In genomic region chr22:41501209-41501608, GRCh38 we compare ENCODE assay signal across 9 cellular contexts. TPM values are rescaled to one million over a fixed set of nuclear protein-coding genes. Genes with fewer than 3 reads are reported as not detected.
DNase-seq lines count a peak whose midpoint lies in the region; ATAC-seq and TF ChIP-seq lines count a peak whose summit lies in the region.
"Had no signal": no experiment of that assay in that cellular context is flagged by ENCODE, and none has a peak within 500 bp of the region (broad histone marks: within the 10 kb centered on the region; RNA-seq: fewer than 3 reads in every experiment).

No MANE protein-coding gene starts in this region.

- no peak overlapping the region for H4K91ac ChIP-seq in H9 (ENCODE audit: insufficient read length, low read depth, low read length)

- no peak overlapping the region for H4K5ac ChIP-seq in H9 (ENCODE audit: insufficient read length, low read depth, low read length)

- no peaks in the 10 kb centered on the region for H3K9me3 ChIP-seq in CD4-positive, CD25-positive, alpha-beta regulatory T cell (ENCODE audit: control insufficient read depth in 2 of 2, low read length in 2 of 2)
- H3K9me3 ChIP-seq in H9 (ENCODE audit: control insufficient read depth, low read depth, low read length) (no peaks in the 10 kb centered on the region), left lung (no peaks in the 10 kb centered on the region)
- H3K9me3 ChIP-seq: thoracic aorta had no signal

- no peak overlapping the region for H3K4me3 Mint-ChIP-seq in CD4-positive, CD25-positive, alpha-beta regulatory T cell
- H3K4me3 Mint-ChIP-seq in H9 (no peak overlapping the region), activated B cell treated with CpG ODN at 0.5 μM for 24 hours (no peak overlapping the region)

- H3K36me3 Mint-ChIP-seq in CD4-positive, CD25-positive, alpha-beta regulatory T cell: peaks cover 10% of the 10 kb centered on the region
- H3K36me3 Mint-ChIP-seq in H9 (ENCODE audit: insufficient read depth in 1 of 3, low read depth in 3 of 3) (peaks cover 4 to 30% (median 20%) of the 10 kb centered on the region in 3 experiments; a peak in 6 of 7 replicates), activated B cell treated with CpG ODN at 0.5 μM for 24 hours (ENCODE audit: low read depth) (peaks cover 59% of the 10 kb centered on the region)

- H3K79me1 ChIP-seq in H9 (ENCODE audit: insufficient read depth, low read depth, low read length, poor library complexity, severe bottlenecking): no peaks in the 10 kb centered on the region

- no peak overlapping the region for H3K18ac ChIP-seq in H9 (ENCODE audit: insufficient read length, low read depth, low read length)

- no peak overlapping the region for H2BK20ac ChIP-seq in H9 (ENCODE audit: low read depth, low read length, poor library complexity, severe bottlenecking)

- no peaks in the 10 kb centered on the region for H3K27me3 ChIP-seq in CD4-positive, CD25-positive, alpha-beta regulatory T cell (ENCODE audit: control insufficient read depth, insufficient read depth, low read length)
- H3K27me3 ChIP-seq in H9 (ENCODE audit: insufficient read depth, low read length): no peaks in the 10 kb centered on the region
- no peaks in the 10 kb centered on the region for H3K27me3 ChIP-seq in left lung

- H3K4me1 Mint-ChIP-seq in CD4-positive, CD25-positive, alpha-beta regulatory T cell: peaks cover 0 to 6% (median 1%) of the 10 kb centered on the region in 4 donors
- no peaks in the 10 kb centered on the region for H3K4me1 Mint-ChIP-seq in H9
- peaks cover 47% of the 10 kb centered on the region for H3K4me1 Mint-ChIP-seq in activated B cell treated with CpG ODN at 0.5 μM for 24 hours

- no peak overlapping the region for H2AK5ac ChIP-seq in H9 (ENCODE audit: insufficient read length, low read length)

- no peak overlapping the region for H3K4me3 ChIP-seq in CD4-positive, CD25-positive, alpha-beta regulatory T cell (ENCODE audit: low read depth, low read length)
- no peak overlapping the region for H3K4me3 ChIP-seq in left lung
- H3K4me3 ChIP-seq: thoracic aorta had no signal

- WGBS in H9 (ENCODE audit: extremely low coverage, insufficient read length, low lambda C conversion rate): no CpG with 5 or more reads among the region's 5 CpGs

- no peaks in the 10 kb centered on the region for H4K20me1 ChIP-seq in H9 (ENCODE audit: control insufficient read depth, insufficient read depth, insufficient read length)

- H3K27ac ChIP-seq in CD4-positive, CD25-positive, alpha-beta regulatory T cell (ENCODE audit: insufficient read depth, low read length, poor library complexity, severe bottlenecking): no peak overlapping the region
- H3K27ac ChIP-seq in H9 (ENCODE audit: insufficient read length, low read depth, low read length) (no peak overlapping the region), left lung (no peak overlapping the region)
- H3K27ac ChIP-seq: thoracic aorta had no signal

- ATAC-seq in CD4-positive, CD25-positive, alpha-beta regulatory T cell (ENCODE audit: low read depth in 2 of 2): peak in 1 of 2 donors; percentile 37
- ATAC-seq in activated B cell treated with CpG ODN at 0.5 μM for 24 hours (ENCODE audit: low read depth): peak; percentile 88
- ATAC-seq in left lung: peak; percentile 65
- no peak for ATAC-seq in GM21367 (IDR thresholded peaks at IDR 0.05; ENCODE audit: unreplicated experiment)

- H3K79me2 ChIP-seq in H9 (ENCODE audit: insufficient read depth, low read length): no peaks in the 10 kb centered on the region

- DNase-seq in CD4-positive, CD25-positive, alpha-beta regulatory T cell: peak in 2 of 3 donors; percentile 11 to 51
- DNase-seq in H9 (no peak), activated B cell treated with CpG ODN at 0.5 μM for 24 hours (no peak), left lung (no peak), EL (no peak), NCI-H2081 (lab: John Stamatoyannopoulos, UW) (no peak)
- no peak for DNase-seq in stimulated activated CD4-positive, alpha-beta T cell treated with anti-CD3 and anti-CD28 coated beads, Interleukin-4, amount 100 ng/mL, for 1 hour

- no peak overlapping the region for H3K27ac Mint-ChIP-seq in CD4-positive, CD25-positive, alpha-beta regulatory T cell
- H3K27ac Mint-ChIP-seq in H9 (peak overlapping the region in 1 of 3 experiments; percentile 89; a peak in 2 of 7 replicates), activated B cell treated with CpG ODN at 0.5 μM for 24 hours (peak overlapping the region; percentile 83)

- no peak overlapping the region for H3K9ac ChIP-seq in H9 (ENCODE audit: extremely low read depth, insufficient read length, low read length)

- H3K9me3 Mint-ChIP-seq in CD4-positive, CD25-positive, alpha-beta regulatory T cell: no peaks in the 10 kb centered on the region
- H3K9me3 Mint-ChIP-seq in H9 (no peaks in the 10 kb centered on the region), activated B cell treated with CpG ODN at 0.5 μM for 24 hours (no peaks in the 10 kb centered on the region)

- H3K4me1 ChIP-seq in CD4-positive, CD25-positive, alpha-beta regulatory T cell (ENCODE audit: control insufficient read depth, insufficient read depth, low read length, poor library complexity, severe bottlenecking): no peaks in the 10 kb centered on the region
- H3K4me1 ChIP-seq in H9 (ENCODE audit: insufficient read depth, low read length) (no peaks in the 10 kb centered on the region), left lung (peaks cover 0 to 8% of the 10 kb centered on the region in 2 donors)

- no peak overlapping the region for H2BK15ac ChIP-seq in H9 (ENCODE audit: low read depth, low read length)

- intact Hi-C loops in activated B cell treated with CpG ODN at 0.5 μM for 24 hours (cut with micrococcal nuclease) (loop anchor here (1.0 kb wide), 5 partner anchors 22 to 98 kb away; partner anchors contain the start of genes ACO2 and TOB2), left lung (cut with DNase I) (no loop called here)

- CTCF ChIA-PET in activated B cell treated with CpG ODN at 0.5 μM for 24 hours (lab: Charles Lee): interaction anchor here (0.7 to 4.2 kb wide), 13 partner anchors 10 to 102 kb away, joined by 3 to 91 read pairs (median 7); partner anchors contain the start of genes ACO2, PHF5A and TOB2

- no peak overlapping the region for H2BK5ac ChIP-seq in H9 (ENCODE audit: insufficient read length, low read length)

- no peak overlapping the region for H2BK12ac ChIP-seq in H9 (ENCODE audit: insufficient read length, low read depth, low read length)

- no peak overlapping the region for H3K56ac ChIP-seq in H9 (ENCODE audit: insufficient read length, low read depth, low read length)

- no peak overlapping the region for H3K23ac ChIP-seq in H9 (ENCODE audit: insufficient read length, low read depth, low read length)

- H3K36me3 ChIP-seq in CD4-positive, CD25-positive, alpha-beta regulatory T cell (ENCODE audit: control insufficient read depth, insufficient read depth, low read length): peaks cover 37% of the 10 kb centered on the region
- peaks cover 0 to 67% of the 10 kb centered on the region in 2 donors for H3K36me3 ChIP-seq in left lung

- H3K4me2 ChIP-seq in H9 (ENCODE audit: insufficient read depth, insufficient read length, low read length): no peak overlapping the region

- peak; percentile 52; the same call in 2 of the 3 replicates for TF ChIP-seq CTCF in H9 (conservative IDR thresholded peaks at IDR 0.05)
- no peak for TF ChIP-seq CTCF in activated B cell treated with CpG ODN at 0.5 μM for 24 hours (IDR thresholded peaks at IDR 0.05)
- TF ChIP-seq CTCF in left lung (IDR thresholded peaks at IDR 0.05): no peak

- H3T11ph ChIP-seq in H9 (ENCODE audit: low read length): no peak overlapping the region

- no peak overlapping the region for H4K8ac ChIP-seq in H9 (replicated peaks; ENCODE audit: insufficient read length, low read depth, low read length)

- H2BK120ac ChIP-seq in H9 (ENCODE audit: low read depth, low read length, poor library complexity, severe bottlenecking): no peak overlapping the region

- no peak overlapping the region for H2AFZ ChIP-seq in H9 (ENCODE audit: low read length)

- POLR2A ChIA-PET in activated B cell treated with CpG ODN at 0.5 μM for 24 hours (lab: Charles Lee): interaction anchor here (0.7 to 4.3 kb wide), 11 partner anchors 19 to 120 kb away, joined by 3 to 86 read pairs (median 9); partner anchors contain the start of genes ACO2, PHF5A and TOB2

- H3K4ac ChIP-seq in H9 (ENCODE audit: low read depth, low read length): no peak overlapping the region

- no peaks in the 10 kb centered on the region for H3K23me2 ChIP-seq in H9 (ENCODE audit: insufficient read length, low read depth, low read length, poor library complexity, severe bottlenecking)

- H3K14ac ChIP-seq in H9 (ENCODE audit: insufficient read depth, low read length): no peak overlapping the region

- no peaks in the 10 kb centered on the region for H3K27me3 Mint-ChIP-seq in CD4-positive, CD25-positive, alpha-beta regulatory T cell
- H3K27me3 Mint-ChIP-seq in H9 (ENCODE audit: low read depth): no peaks in the 10 kb centered on the region
- H3K27me3 Mint-ChIP-seq in activated B cell treated with CpG ODN at 0.5 μM for 24 hours: no peaks in the 10 kb centered on the region

RNA-seq across cellular contexts. Expression of gene ACO2, which starts 32.3 kb away (rescaled TPM):
- total RNA-seq in CD4-positive, CD25-positive, alpha-beta regulatory T cell: 87.5 TPM
- polyA plus RNA-seq in CD4-positive, CD25-positive, alpha-beta regulatory T cell: 10 to 100 TPM; 64.3 to 76.4 (median 67.0) TPM
- total RNA-seq in H9 (2021) (64.9 and 66.6 TPM in 2 replicates), activated B cell treated with CpG ODN at 0.5 μM for 24 hours (152 and 153 TPM in 2 replicates), left lung (10 to 100 TPM; 85.3 to 91.8 TPM)

RNA-seq across cellular contexts. Expression of gene PHF5A, which starts 32.7 kb away (rescaled TPM):
- total RNA-seq in CD4-positive, CD25-positive, alpha-beta regulatory T cell: 40.7 TPM
- 10 to 100 TPM; 22.6 to 33.5 (median 25.7) TPM for polyA plus RNA-seq in CD4-positive, CD25-positive, alpha-beta regulatory T cell
- total RNA-seq in H9 (2021) (114 and 128 TPM in 2 replicates), activated B cell treated with CpG ODN at 0.5 μM for 24 hours (47.4 and 54.0 TPM in 2 replicates), left lung (10 to 100 TPM; 30.3 to 35.5 TPM)

RNA-seq across cellular contexts. Expression of gene POLR3H, which starts 43.1 kb away (rescaled TPM):
- 15.2 TPM for total RNA-seq in CD4-positive, CD25-positive, alpha-beta regulatory T cell
- polyA plus RNA-seq in CD4-positive, CD25-positive, alpha-beta regulatory T cell: 10 to 100 TPM; 12.1 to 21.3 (median 16.9) TPM
- total RNA-seq in H9 (2021): 63.6 and 68.2 TPM in 2 replicates
- 39.0 and 43.9 TPM in 2 replicates for total RNA-seq in activated B cell treated with CpG ODN at 0.5 μM for 24 hours
- total RNA-seq in left lung: 10 to 100 TPM; 31.3 to 55.4 TPM

RNA-seq across cellular contexts. Expression of gene TOB2, which starts 54.6 kb away (rescaled TPM):
- total RNA-seq in CD4-positive, CD25-positive, alpha-beta regulatory T cell: 32.0 TPM
- 10 to 100 TPM; 16.3 to 18.0 (median 17.6) TPM for polyA plus RNA-seq in CD4-positive, CD25-positive, alpha-beta regulatory T cell
- 75.8 and 78.0 TPM in 2 replicates for total RNA-seq in H9 (2021)
- total RNA-seq in activated B cell treated with CpG ODN at 0.5 μM for 24 hours: 53.7 and 60.3 TPM in 2 replicates
- total RNA-seq in left lung: 10 to 100 TPM; 38.9 to 47.8 TPM

RNA-seq across cellular contexts. Expression of gene CSDC2, which starts 59.6 kb away (rescaled TPM):
- not detected for total RNA-seq in CD4-positive, CD25-positive, alpha-beta regulatory T cell
- polyA plus RNA-seq in CD4-positive, CD25-positive, alpha-beta regulatory T cell: not detected
- 1.0 and 1.2 TPM in 2 replicates for total RNA-seq in H9 (2021)
- total RNA-seq in activated B cell treated with CpG ODN at 0.5 μM for 24 hours: not detected in 2 replicates
- total RNA-seq in left lung: 1 to 10 TPM; 5.1 to 5.5 TPM

Comparison
In these comparisons a context has a peak if more than half of its experiments do, and no peak if none do; other contexts are left out.
1. DNase-seq: peak in CD4-positive, CD25-positive, alpha-beta regulatory T cell (2 of 3); none in H9 (single experiment), activated B cell treated with CpG ODN at 0.5 μM for 24 hours (single experiment), left lung (0 of 2), EL (single experiment), stimulated activated CD4-positive, alpha-beta T cell treated with anti-CD3 and anti-CD28 coated beads, Interleukin-4, amount 100 ng/mL, for 1 hour (single experiment) and NCI-H2081 (0 of 2).